In the genomic region with DNA sequence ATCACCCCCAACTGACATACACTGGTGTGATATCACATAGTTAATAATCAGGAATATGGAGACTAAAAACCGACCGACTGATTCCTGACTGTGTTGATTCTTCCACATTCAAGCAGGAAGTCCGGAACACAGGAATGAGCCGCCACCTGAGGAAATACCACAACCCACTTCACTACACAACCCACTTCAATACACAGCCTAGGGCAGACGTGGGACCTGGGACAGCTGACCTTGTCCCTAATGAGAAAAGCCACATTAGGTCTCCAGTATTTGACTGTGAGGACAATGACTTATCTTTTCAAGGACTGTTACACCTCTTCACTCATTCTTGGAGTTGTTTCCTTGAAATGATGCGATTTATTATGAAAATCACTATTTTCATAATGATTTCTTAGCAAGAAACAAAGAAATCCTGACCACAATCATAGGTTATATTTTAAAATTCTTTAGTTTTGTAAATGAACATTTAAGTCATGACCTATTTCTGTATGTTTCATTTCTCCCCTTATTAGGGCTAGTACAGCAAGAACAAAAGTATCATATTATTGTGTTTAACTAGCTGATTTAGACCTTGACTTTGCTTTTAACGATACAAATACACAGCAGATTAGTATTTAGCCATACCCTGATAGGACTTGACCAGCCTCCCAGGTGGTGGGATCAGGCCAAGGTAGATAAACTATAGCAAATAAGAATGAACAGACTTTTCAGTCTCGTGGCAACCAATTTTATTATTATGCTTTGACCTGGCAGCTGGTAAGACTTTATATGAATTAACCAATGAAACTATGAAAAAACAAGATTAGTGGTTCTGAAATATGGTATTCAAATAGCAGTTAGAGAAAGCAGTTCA, we compare ENCODE assay signal across 1 cellular context.
TF ChIP-seq lines count a peak whose summit lies in the region.

No MANE protein-coding gene starts in this region.

TF ChIP-seq in IMR-90, 13 proteins besides CTCF, POLR2A, EP300 and RAD21:
- TF ChIP-seq MXI1 (IDR thresholded peaks at IDR 0.05; ENCODE audit: borderline replicate concordance, low read depth, low read length) (no peak), FOS (IDR thresholded peaks at IDR 0.05; ENCODE audit: low read depth, low read length) (no peak), BHLHE40 (IDR thresholded peaks at IDR 0.05; ENCODE audit: low read depth, low read length) (no peak), CEBPB (IDR thresholded peaks at IDR 0.05; ENCODE audit: low read depth, low read length) (no peak), SMC3 (IDR thresholded peaks at IDR 0.05; ENCODE audit: low read depth, low read length) (no peak), RCOR1 (IDR thresholded peaks at IDR 0.05; ENCODE audit: insufficient replicate concordance, low read length) (no peak), MAZ (IDR thresholded peaks at IDR 0.05; ENCODE audit: borderline replicate concordance, low read depth, low read length) (no peak), MAFK (IDR thresholded peaks at IDR 0.05; ENCODE audit: low read depth, low read length) (no peak)
TF ChIP-seq in IMR-90: peak in this region for 0.
